In genomic region chr5:108917596-108917995, GRCh38 we compare ENCODE assay signal across 24 cellular contexts.
DNase-seq lines count a peak whose midpoint lies in the region; TF ChIP-seq lines count a peak whose summit lies in the region.
"Had no signal": no experiment of that assay in that cellular context is flagged by ENCODE, and none has a peak within 500 bp of the region (broad histone marks: within the 10 kb centered on the region; RNA-seq: fewer than 3 reads in every experiment).

No MANE protein-coding gene starts in this region.

- H3K4me3 ChIP-seq in DOHH2 (ENCODE audit: low read length) (no peak overlapping the region), epithelial cell of proximal tubule (ENCODE audit: low read depth, low read length) (no peak overlapping the region), mesendoderm (ENCODE audit: low read length) (no peak overlapping the region)
- H3K4me3 ChIP-seq: A549, right lobe of liver, transverse colon had no signal

- no peak for TF ChIP-seq CTCF in DOHH2 (IDR thresholded peaks at IDR 0.05; ENCODE audit: low read depth, low read length, poor library complexity, severe bottlenecking)
- TF ChIP-seq CTCF in RWPE1 (conservative IDR thresholded peaks at IDR 0.05; ENCODE audit: low read depth), result no peak
- no peak for TF ChIP-seq CTCF in epithelial cell of proximal tubule (conservative IDR thresholded peaks at IDR 0.05; ENCODE audit: low read depth, low read length)
- no peak for TF ChIP-seq CTCF in type B pancreatic cell (conservative IDR thresholded peaks at IDR 0.05)

- CTCF ChIA-PET in RWPE1 (lab: Yijun Ruan, JAX), result no interaction called here

- H3K36me3 ChIP-seq in DOHH2 (ENCODE audit: control insufficient read depth, low read length) (no peaks in the 10 kb centered on the region), mesendoderm (ENCODE audit: control insufficient read depth, insufficient read depth, low read length) (no peaks in the 10 kb centered on the region)
- H3K36me3 ChIP-seq: BE2C, right lobe of liver, transverse colon had no signal

- H2BK5ac ChIP-seq in mesendoderm (ENCODE audit: low read length), result no peak overlapping the region

- H3K9me2 ChIP-seq in DOHH2 (replicated peaks; ENCODE audit: control insufficient read depth, low read length), result no peaks in the 10 kb centered on the region

- no peaks in the 10 kb centered on the region for H3K9me3 Mint-ChIP-seq in type B pancreatic cell
- H3K9me3 Mint-ChIP-seq: activated T-helper 1 cell treated with anti-CD3 and anti-CD28 coated beads, Interleukin-12 subunit alpha, Interleukin-12 subunit beta, Interleukin-2, Interleukin-4 antibody, amounts not matched to agents 30 ng/mL and 10 ng/mL and 1 ng/mL, durations not matched to agents 14 hours and 24 hours and 36 hours; neural crest cell had no signal

- H4K5ac ChIP-seq in mesendoderm (ENCODE audit: low read length), result no peak overlapping the region

- H3K36me3 Mint-ChIP-seq in type B pancreatic cell, result no peaks in the 10 kb centered on the region

- no peaks in the 10 kb centered on the region for H3K79me1 ChIP-seq in mesendoderm (ENCODE audit: low read length)

- no peak overlapping the region for H3K4ac ChIP-seq in mesendoderm (ENCODE audit: low read depth, low read length)

- H3K23ac ChIP-seq in mesendoderm (ENCODE audit: low read length), result no peak overlapping the region

- H3K27ac Mint-ChIP-seq in type B pancreatic cell, result no peak overlapping the region
- H3K27ac Mint-ChIP-seq: activated T-helper 1 cell treated with anti-CD3 and anti-CD28 coated beads, Interleukin-12 subunit alpha, Interleukin-12 subunit beta, Interleukin-2, Interleukin-4 antibody, amounts not matched to agents 30 ng/mL and 10 ng/mL and 1 ng/mL, durations not matched to agents 14 hours and 24 hours and 36 hours had no signal

- H3K27me3 Mint-ChIP-seq in type B pancreatic cell, result no peaks in the 10 kb centered on the region

- no peaks in the 10 kb centered on the region for H4K20me1 ChIP-seq in DOHH2 (ENCODE audit: control insufficient read depth, insufficient read depth, low read depth, low read length)

- no peak overlapping the region for H2BK15ac ChIP-seq in mesendoderm (replicated peaks; ENCODE audit: low read depth)

- H3K79me2 ChIP-seq in DOHH2 (ENCODE audit: control insufficient read depth, low read length), result no peaks in the 10 kb centered on the region
- H3K79me2 ChIP-seq in mesendoderm (ENCODE audit: control insufficient read depth, insufficient read depth, low read length), result no peaks in the 10 kb centered on the region

- peaks cover 22% of the 10 kb centered on the region for H3K4me1 ChIP-seq in DOHH2 (ENCODE audit: control insufficient read depth, low read length)
- H3K4me1 ChIP-seq in mesendoderm (ENCODE audit: control insufficient read depth, low read depth, low read length), result no peaks in the 10 kb centered on the region
- H3K4me1 ChIP-seq: A549, BE2C, right lobe of liver had no signal

- H3K4me3 Mint-ChIP-seq in type B pancreatic cell, result no peak overlapping the region
- H3K4me3 Mint-ChIP-seq: activated T-helper 1 cell treated with anti-CD3 and anti-CD28 coated beads, Interleukin-12 subunit alpha, Interleukin-12 subunit beta, Interleukin-2, Interleukin-4 antibody, amounts not matched to agents 30 ng/mL and 10 ng/mL and 1 ng/mL, durations not matched to agents 14 hours and 24 hours and 36 hours; neural crest cell had no signal

- no peak overlapping the region for H3K18ac ChIP-seq in mesendoderm (ENCODE audit: low read length)

- H3K27ac ChIP-seq in DOHH2 (ENCODE audit: low read depth, low read length) (no peak overlapping the region), RWPE1 (no peak overlapping the region), mesendoderm (ENCODE audit: low read depth, low read length) (no peak overlapping the region)
- H3K27ac ChIP-seq: A549, KMS-11, right lobe of liver, transverse colon had no signal

- no peaks in the 10 kb centered on the region for H3K4me1 Mint-ChIP-seq in type B pancreatic cell (ENCODE audit: unreplicated experiment)
- H3K4me1 Mint-ChIP-seq: neural crest cell had no signal

- H3F3A ChIP-seq in DOHH2 (ENCODE audit: control insufficient read depth, insufficient read depth), result no peaks in the 10 kb centered on the region

- no peak overlapping the region for H2AK5ac ChIP-seq in mesendoderm (ENCODE audit: low read length)

- H3K9ac ChIP-seq in mesendoderm (ENCODE audit: low read length), result no peak overlapping the region
- H3K9ac ChIP-seq: KMS-11 had no signal

- H3K27me3 ChIP-seq in DOHH2 (ENCODE audit: control insufficient read depth, low read length) (no peaks in the 10 kb centered on the region), mesendoderm (ENCODE audit: insufficient read depth, low read length, poor library complexity) (no peaks in the 10 kb centered on the region)
- H3K27me3 ChIP-seq: BE2C, right lobe of liver, transverse colon had no signal

- H2BK120ac ChIP-seq in mesendoderm (ENCODE audit: low read depth, low read length), result no peak overlapping the region

- H3K9me3 ChIP-seq in DOHH2 (ENCODE audit: control insufficient read depth, insufficient read depth, low read length), result no peaks in the 10 kb centered on the region
- H3K9me3 ChIP-seq: A549, BE2C, right lobe of liver, transverse colon had no signal

- POLR2A ChIA-PET in RWPE1 (lab: Yijun Ruan, JAX; ENCODE audit: low non-redundant PET), result no interaction called here

- H4K8ac ChIP-seq in mesendoderm (ENCODE audit: low read depth, low read length), result no peak overlapping the region

- DNase-seq in RWPE1 (ENCODE audit: low spot score) (peak; percentile 9), epithelial cell of proximal tubule (ENCODE audit: low read depth) (peak; percentile 7), mesendoderm (peak; percentile 77), NCI-H748 (lab: John Stamatoyannopoulos, UW; ENCODE audit: unreplicated experiment) (no peak), type B pancreatic cell (ENCODE audit: extremely low spot score, unreplicated experiment) (no peak), amygdala (lab: John Stamatoyannopoulos, UW) (no peak)
- DNase-seq in activated CD4-positive, alpha-beta T cell treated with anti-CD3 and anti-CD28 coated beads for 1 hour, result no peak
- DNase-seq: activated CD4-positive, alpha-beta T cell treated with anti-CD3 and anti-CD28 coated beads, Interleukin-2, amount 50 U/mL, for 4 hours; activated naive CD4-positive, alpha-beta T cell treated with anti-CD3 and anti-CD28 coated beads, Interleukin-2, amount 50 U/mL, for 16 hours; anterior cingulate cortex; BE2C; caudate nucleus; foreskin fibroblast; GOT3; MV-4-11; NCI-H748 treated with DMSO at 0.1 percent for 48 hours; right lobe of liver; stimulated activated CD4-positive, alpha-beta T cell treated with anti-CD3 and anti-CD28 coated beads, Interleukin-15, amount 100 ng/mL, for 24 hours; transverse colon had no signal

- H3K56ac ChIP-seq in mesendoderm (ENCODE audit: low read length), result no peak overlapping the region

- peak overlapping the region; percentile 7; the same call in 1 of the 2 replicates for H3K4me2 ChIP-seq in DOHH2 (ENCODE audit: low read length)
- H3K4me2 ChIP-seq in mesendoderm (ENCODE audit: low read length), result no peak overlapping the region
- H3K4me2 ChIP-seq: A549, KMS-11 had no signal

Comparison
In these comparisons a context has a peak if more than half of its experiments do, and no peak if none do; other contexts are left out.
1. DNase-seq: peak in RWPE1 (single experiment), epithelial cell of proximal tubule (single experiment) and mesendoderm (single experiment); none in activated CD4-positive, alpha-beta T cell treated with anti-CD3 and anti-CD28 coated beads for 1 hour (single experiment), NCI-H748 (single experiment), type B pancreatic cell (single experiment) and amygdala (0 of 56).